ENCODE assay signal across 33 cellular contexts in genomic region chr6:166504100-166504499, GRCh38.
"Had no signal": no experiment of that assay in that cellular context is flagged by ENCODE, and none has a peak within 500 bp of the region (broad histone marks: within the 10 kb centered on the region; RNA-seq: fewer than 3 reads in every experiment).

No MANE protein-coding gene starts in this region.

- H3K4me3 ChIP-seq: ascending aorta, Peyer's patch, SJCRH30, SK-N-MC had no signal

- H3K4me3 Mint-ChIP-seq: activated CD4-positive, alpha-beta T cell treated with anti-CD3 and anti-CD28 coated beads, Interleukin-2, amount 10 ng/mL, durations not matched to agents 24 days and 14 days; activated CD8-positive, alpha-beta T cell treated with anti-CD3 and anti-CD28 coated beads, Interleukin-2, amount 10 ng/mL, durations not matched to agents 7 days and 5 days; activated naive CD4-positive, alpha-beta T cell treated with anti-CD3 and anti-CD28 coated beads, Interleukin-2, amount 50 U/mL, for 24 hours; activated naive CD8-positive, alpha-beta T cell treated with anti-CD3 and anti-CD28 coated beads, Interleukin-2, amount 10 ng/mL, durations not matched to agents 7 days and 5 days; activated T-cell treated with anti-CD3 and anti-CD28 coated beads, Interleukin-2, amount 50 U/mL, for 24 hours had no signal

- H3K9me3 ChIP-seq: ascending aorta, Peyer's patch, SJCRH30 had no signal

- H3K4me2 ChIP-seq: KMS-11 had no signal

- H3K9ac ChIP-seq: KMS-11 had no signal

- H3K27ac ChIP-seq: ascending aorta, KMS-11, Peyer's patch, SJCRH30, SK-N-MC, WERI-Rb-1 had no signal

- H3K27me3 ChIP-seq: ascending aorta, Peyer's patch, SJCRH30 had no signal

- H3K27me3 Mint-ChIP-seq: activated CD4-positive, alpha-beta T cell treated with anti-CD3 and anti-CD28 coated beads, Interleukin-2, amount 10 ng/mL, durations not matched to agents 24 days and 14 days; activated naive CD4-positive, alpha-beta T cell treated with anti-CD3 and anti-CD28 coated beads, Interleukin-2, amount 50 U/mL, for 24 hours; activated naive CD8-positive, alpha-beta T cell treated with anti-CD3 and anti-CD28 coated beads, Interleukin-2, amount 10 ng/mL, durations not matched to agents 7 days and 5 days; activated T-cell treated with anti-CD3 and anti-CD28 coated beads, Interleukin-2, amount 50 U/mL, for 24 hours had no signal

- H3K36me3 ChIP-seq: SJCRH30, WERI-Rb-1 had no signal

- ATAC-seq: activated CD8-positive, alpha-beta T cell treated with anti-CD3 and anti-CD28 coated beads, Interleukin-2, amount 10 ng/mL, durations not matched to agents 7 days and 5 days; PC-3 had no signal

- DNase-seq: activated CD4-positive, alpha-beta T cell treated with anti-CD3 and anti-CD28 coated beads for 1 hour; activated CD4-positive, alpha-beta T cell treated with anti-CD3 and anti-CD28 coated beads, Interleukin-2, amount 10 ng/mL, durations not matched to agents 24 days and 14 days; activated CD4-positive, alpha-beta T cell treated with anti-CD3 and anti-CD28 coated beads, Interleukin-2, amount 50 U/mL, for 48 hours; activated CD4-positive, CD25-positive, alpha-beta regulatory T cell; activated CD8-positive, alpha-beta T cell treated with anti-CD3 and anti-CD28 coated beads, Interleukin-2, amount 10 ng/mL, durations not matched to agents 7 days and 5 days; activated gamma-delta T cell; activated naive CD4-positive, alpha-beta T cell treated with Interleukin-2 at 50 U/mL for 16 hours; activated naive CD8-positive, alpha-beta T cell treated with anti-CD3 and anti-CD28 coated beads, Interleukin-2, amount 10 ng/mL, durations not matched to agents 7 days and 5 days; activated T-cell treated with anti-CD3 and anti-CD28 coated beads, Interleukin-2, amount 50 U/mL, for 24 hours; amygdala; cerebellar nuclear complex; NCI-H1105; NCI-H1417 treated with DMSO at 0.1 percent for 48 hours; NCI-H1694; NCI-H1930; NCI-H2081 treated with DMSO at 0.1 percent for 48 hours; NCI-H226; NCI-H446 treated with DMSO at 0.1 percent for 48 hours; NCI-H524; NCI-H748 treated with DMSO at 0.1 percent for 48 hours; NK-92 treated with Interleukin-12 subunit alpha and Interleukin-12 subunit beta, amount 100 ng/mL, for 24 hours; PC-3; RPMI8226; SHP77; SJCRH30; T1000; WERI-Rb-1 had no signal

- H3K9me3 Mint-ChIP-seq: activated CD4-positive, alpha-beta T cell treated with anti-CD3 and anti-CD28 coated beads, Interleukin-2, amount 10 ng/mL, durations not matched to agents 24 days and 14 days; activated naive CD4-positive, alpha-beta T cell treated with anti-CD3 and anti-CD28 coated beads, Interleukin-2, amount 50 U/mL, for 24 hours; activated naive CD8-positive, alpha-beta T cell treated with anti-CD3 and anti-CD28 coated beads, Interleukin-2, amount 10 ng/mL, durations not matched to agents 7 days and 5 days; activated T-cell treated with anti-CD3 and anti-CD28 coated beads, Interleukin-2, amount 50 U/mL, for 24 hours; activated T-helper 2 cell treated with anti-CD3 and anti-CD28 coated beads, Interferon-gamma antibody, Interleukin-2, Interleukin-4, amounts not matched to agents 10 μg/mL and 5 μg/mL and 100 μg/mL, durations not matched to agents 14 hours and 24 hours and 36 hours had no signal

- H3K27ac Mint-ChIP-seq: activated CD4-positive, alpha-beta T cell treated with anti-CD3 and anti-CD28 coated beads, Interleukin-2, amount 10 ng/mL, durations not matched to agents 24 days and 14 days; activated CD8-positive, alpha-beta T cell treated with anti-CD3 and anti-CD28 coated beads, Interleukin-2, amount 10 ng/mL, durations not matched to agents 7 days and 5 days; activated naive CD4-positive, alpha-beta T cell treated with anti-CD3 and anti-CD28 coated beads, Interleukin-2, amount 50 U/mL, for 24 hours; activated naive CD8-positive, alpha-beta T cell treated with anti-CD3 and anti-CD28 coated beads, Interleukin-2, amount 10 ng/mL, durations not matched to agents 7 days and 5 days; activated T-helper 2 cell treated with anti-CD3 and anti-CD28 coated beads, Interferon-gamma antibody, Interleukin-2, Interleukin-4, amounts not matched to agents 10 μg/mL and 5 μg/mL and 100 μg/mL, durations not matched to agents 14 hours and 24 hours and 36 hours had no signal

- H3K4me1 ChIP-seq: ascending aorta, Peyer's patch had no signal
